Comparison of ENCODE assay signal across 22 cellular contexts in genomic region chr12:131986847-131987398, GRCh38. TPM values are rescaled to one million over a fixed set of nuclear protein-coding genes. Genes with fewer than 3 reads are reported as not detected.
A peak's percentile ranks its signal among the peaks of the same experiment; 100 is the strongest.
DNase-seq lines count a peak whose midpoint lies in the region; ATAC-seq and TF ChIP-seq lines count a peak whose summit lies in the region.
"Had no signal": no experiment of that assay in that cellular context is flagged by ENCODE, and none has a peak within 500 bp of the region (broad histone marks: within the 10 kb centered on the region; RNA-seq: fewer than 3 reads in every experiment).

No MANE protein-coding gene starts in this region.

- TF ChIP-seq EP300 in gastroesophageal sphincter (IDR thresholded peaks at IDR 0.05), result no peak

- peaks cover 38% of the 10 kb centered on the region for H3K4me1 Mint-ChIP-seq in neural progenitor cell
- H3K4me1 Mint-ChIP-seq: IgD-negative memory B cell had no signal

- TF ChIP-seq POLR2A in gastroesophageal sphincter (IDR thresholded peaks at IDR 0.05), result no peak

- H3K27ac Mint-ChIP-seq in neural progenitor cell, result no peak overlapping the region
- H3K27ac Mint-ChIP-seq: activated CD4-positive, alpha-beta T cell treated with anti-CD3 and anti-CD28 coated beads, Interleukin-2, amount 10 ng/mL, durations not matched to agents 24 days and 14 days; nephron had no signal

- H3K79me2 ChIP-seq in neural progenitor cell (ENCODE audit: low read depth), result peaks cover under 1% of the 10 kb centered on the region

- ATAC-seq in gastroesophageal sphincter (no peak), HG02885 (IDR thresholded peaks at IDR 0.05; ENCODE audit: poor library complexity, unreplicated experiment) (no peak)
- ATAC-seq: left colon had no signal

- no peaks in the 10 kb centered on the region for H3K27me3 ChIP-seq in HUES6 (ENCODE audit: control insufficient read depth, insufficient read depth, low read length)
- no peaks in the 10 kb centered on the region for H3K27me3 ChIP-seq in neural progenitor cell
- no peaks in the 10 kb centered on the region for H3K27me3 ChIP-seq in gastroesophageal sphincter
- H3K27me3 ChIP-seq: esophagus squamous epithelium, MG63 had no signal

- peaks cover 4% of the 10 kb centered on the region for H4K20me1 ChIP-seq in neural progenitor cell (ENCODE audit: low read depth)

- H3K9ac ChIP-seq in HUES6 (ENCODE audit: low read length) (peak overlapping the region; percentile 36), neural progenitor cell (no peak overlapping the region)

- TF ChIP-seq CTCF in neural progenitor cell (IDR thresholded peaks at IDR 0.05), result no peak
- no peak for TF ChIP-seq CTCF in gastroesophageal sphincter (IDR thresholded peaks at IDR 0.05)

- no peak overlapping the region for H3K4me2 ChIP-seq in neural progenitor cell

- H3K4me1 ChIP-seq in HUES6 (ENCODE audit: control insufficient read depth, insufficient read depth, low read length), result peaks cover 52% of the 10 kb centered on the region
- peaks cover 50% of the 10 kb centered on the region for H3K4me1 ChIP-seq in neural progenitor cell
- peaks cover 0 to 11% (median 0%) of the 10 kb centered on the region in 3 donors for H3K4me1 ChIP-seq in gastroesophageal sphincter

- H3K27ac ChIP-seq in HUES6 (ENCODE audit: low read depth, low read length), result peak overlapping the region; percentile 44; the same call in 1 of the 2 replicates
- H3K27ac ChIP-seq in neural progenitor cell, result peak overlapping the region; percentile 39
- H3K27ac ChIP-seq in gastroesophageal sphincter, result no peak overlapping the region
- H3K27ac ChIP-seq: esophagus squamous epithelium, skin epidermis had no signal

- H3K4me3 Mint-ChIP-seq in neural progenitor cell, result no peak overlapping the region
- H3K4me3 Mint-ChIP-seq: activated CD4-positive, alpha-beta T cell treated with anti-CD3 and anti-CD28 coated beads, Interleukin-2, amount 10 ng/mL, durations not matched to agents 24 days and 14 days; IgD-negative memory B cell; nephron had no signal

- DNase-seq in ELF-1 (ENCODE audit: low read depth, low spot score) (peak; percentile 52), ecto neural progenitor cell (ENCODE audit: low spot score) (peak; percentile 45), neural progenitor cell (ENCODE audit: low spot score) (no peak), SKM-1 treated with dmso at 0.1 percent for 144 hours (lab: John Stamatoyannopoulos, UW; ENCODE audit: unreplicated experiment) (no peak)
- no peak for DNase-seq in stimulated activated naive CD4-positive, alpha-beta T cell (lab: John Stamatoyannopoulos, UW)
- DNase-seq: activated CD4-positive, alpha-beta T cell treated with anti-CD3 and anti-CD28 coated beads, Interleukin-2, amount 10 ng/mL, durations not matched to agents 24 days and 14 days; activated naive CD4-positive, alpha-beta T cell treated with anti-CD3 and anti-CD28 coated beads, Interleukin-2, amount 50 U/mL, for 16 hours; activated T-cell treated with anti-CD3 and anti-CD28 coated beads, Interleukin-2, amount 50 U/mL, for 48 hours; AML-193; effector CD4-positive, alpha-beta T cell; esophagus squamous epithelium; left colon; MG63; NCI-H1694; NCI-H748 treated with DMSO at 0.1 percent for 48 hours; stimulated activated CD4-positive, alpha-beta T cell treated with anti-CD3 and anti-CD28 coated beads, Interleukin-4, amount 100 ng/mL, for 24 hours had no signal

- H3K36me3 ChIP-seq in HUES6 (ENCODE audit: control insufficient read depth, insufficient read depth, low read length) (peaks cover 70% of the 10 kb centered on the region), neural progenitor cell (peaks cover 5% of the 10 kb centered on the region), gastroesophageal sphincter (peaks cover 0 to 100% of the 10 kb centered on the region in 2 donors)

- H2AFZ ChIP-seq in neural progenitor cell (replicated peaks), result no peak overlapping the region

- 86 to 89% methylated on average over 7 of the region's 7 CpGs for WGBS in gastroesophageal sphincter (ENCODE audit: low coverage in 1 of 2), 2 donors

- H3K9me3 Mint-ChIP-seq in neural progenitor cell, result no peaks in the 10 kb centered on the region
- H3K9me3 Mint-ChIP-seq: activated CD4-positive, alpha-beta T cell treated with anti-CD3 and anti-CD28 coated beads, Interleukin-2, amount 10 ng/mL, durations not matched to agents 24 days and 14 days; IgD-negative memory B cell; nephron had no signal

- H3K36me3 Mint-ChIP-seq in neural progenitor cell, result peaks cover 25% of the 10 kb centered on the region

- H3K4me3 ChIP-seq in HUES6 (ENCODE audit: low read depth, low read length), result no peak overlapping the region
- no peak overlapping the region for H3K4me3 ChIP-seq in neural progenitor cell
- no peak overlapping the region for H3K4me3 ChIP-seq in gastroesophageal sphincter
- H3K4me3 ChIP-seq: esophagus squamous epithelium, MG63, skin epidermis had no signal

- peaks cover 4% of the 10 kb centered on the region for H3K27me3 Mint-ChIP-seq in neural progenitor cell (ENCODE audit: insufficient read depth, low read depth)
- H3K27me3 Mint-ChIP-seq: activated CD4-positive, alpha-beta T cell treated with anti-CD3 and anti-CD28 coated beads, Interleukin-2, amount 10 ng/mL, durations not matched to agents 24 days and 14 days; IgD-negative memory B cell had no signal

- H3K9me3 ChIP-seq in HUES6 (ENCODE audit: control insufficient read depth, insufficient read depth, low read depth, low read length), result no peaks in the 10 kb centered on the region
- H3K9me3 ChIP-seq in neural progenitor cell (ENCODE audit: low read depth), result no peaks in the 10 kb centered on the region
- no peaks in the 10 kb centered on the region for H3K9me3 ChIP-seq in gastroesophageal sphincter
- H3K9me3 ChIP-seq: esophagus squamous epithelium, MG63 had no signal

- H3F3A ChIP-seq in neural progenitor cell (ENCODE audit: low read depth), result peaks cover 49% of the 10 kb centered on the region

RNA-seq across cellular contexts. Expression of gene EP400, which starts 37.2 kb away (rescaled TPM):
- total RNA-seq in neural progenitor cell (ENCODE audit: low replicate concordance) (16.3 and 21.2 TPM in 2 replicates), gastroesophageal sphincter (10 to 100 TPM; 12.6 to 28.0 (median 22.8) TPM)

RNA-seq across cellular contexts. Expression of gene PUS1, which starts 57.8 kb away (rescaled TPM):
- total RNA-seq in neural progenitor cell (ENCODE audit: low replicate concordance) (15.9 and 17.8 TPM in 2 replicates), gastroesophageal sphincter (10 to 100 TPM in 2 of 4 donors, 1 to 10 TPM in 2; 7.2 to 28.2 (median 13.1) TPM)

Comparison
In these comparisons a context has a peak if more than half of its experiments do, and no peak if none do; other contexts are left out.
1. DNase-seq: peak in ELF-1 (single experiment) and ecto neural progenitor cell (single experiment); none in neural progenitor cell (single experiment), stimulated activated naive CD4-positive, alpha-beta T cell (0 of 6) and SKM-1 treated with dmso at 0.1 percent for 144 hours (single experiment).
2. H3K27ac ChIP-seq: peak in HUES6 (single experiment) and neural progenitor cell (single experiment); none in gastroesophageal sphincter (0 of 4).